In the genomic region with DNA sequence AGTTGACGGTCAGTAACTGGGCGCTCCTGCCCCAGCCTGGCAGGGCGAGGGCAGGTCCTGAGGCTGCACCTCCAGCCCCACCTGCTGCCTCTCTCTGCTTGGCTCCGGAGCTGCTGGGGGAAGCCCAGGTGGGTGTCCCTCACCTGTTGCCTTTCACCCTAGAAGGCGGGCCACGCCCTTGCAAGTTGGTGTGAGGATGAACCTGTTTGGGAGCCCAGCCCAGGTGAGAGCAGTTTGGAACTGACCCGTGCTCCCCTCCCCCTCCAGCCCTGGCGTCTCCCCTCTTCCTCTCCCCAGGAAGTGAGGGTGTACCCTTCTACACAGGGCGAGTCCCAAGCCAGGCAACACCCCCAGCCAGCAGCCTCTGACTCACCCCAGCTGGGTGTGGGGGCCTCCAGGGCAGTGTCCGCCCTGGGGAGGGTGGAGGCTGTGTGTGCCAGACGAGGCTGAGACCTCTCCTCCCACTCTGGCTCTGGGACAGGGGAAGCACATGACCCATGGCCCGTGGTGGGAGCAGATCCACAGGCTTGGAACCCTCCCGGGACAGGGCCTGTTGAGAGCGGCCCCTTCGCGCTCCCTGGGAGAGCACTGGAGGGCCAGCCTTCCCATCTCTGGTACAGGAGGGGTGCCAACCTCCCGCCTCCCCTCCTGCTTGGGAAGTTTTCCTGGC, we compare ENCODE assay signal across 8 cellular contexts. TPM values are rescaled to one million over a fixed set of nuclear protein-coding genes. Genes with fewer than 3 reads are reported as not detected.
DNase-seq lines count a peak whose midpoint lies in the region; ATAC-seq and TF ChIP-seq lines count a peak whose summit lies in the region.

No MANE protein-coding gene starts in this region.

- H3K27ac ChIP-seq in body of pancreas: peak overlapping the region; percentile 82 to 89 (median 84)

- H3K36me3 Mint-ChIP-seq in stimulated activated memory B cell treated with anti-CD40 and anti-IgM and Interleukin-4, amounts not matched to agents 10 μg/mL and 1 μg/mL and 100 μg/mL, for 72 hours: peaks cover 36% of the 10 kb centered on the region
- H3K36me3 Mint-ChIP-seq in progenitor cell of endocrine pancreas (ENCODE audit: insufficient read depth): peaks cover 9% of the 10 kb centered on the region

- TF ChIP-seq POLR2A in body of pancreas (IDR thresholded peaks at IDR 0.05) (peak in 2 of 3 donors; percentile 37 to 42), GM18505 (IDR thresholded peaks at IDR 0.05; ENCODE audit: borderline replicate concordance, extremely low read depth, insufficient read depth, insufficient read length) (no peak)

- peak; percentile 90 for ATAC-seq in body of pancreas
- ATAC-seq in stimulated activated memory B cell treated with anti-CD40 and anti-IgM and Interleukin-4, amounts not matched to agents 10 μg/mL and 1 μg/mL and 100 μg/mL, for 72 hours: peak; percentile 48
- no peak for ATAC-seq in GM18505 (IDR thresholded peaks at IDR 0.05; ENCODE audit: unreplicated experiment)

- H3K27me3 ChIP-seq in body of pancreas: no peaks in the 10 kb centered on the region

- peaks cover 0 to 2% of the 10 kb centered on the region in 2 donors for H3K36me3 ChIP-seq in body of pancreas (replicated peaks in 1 of 2; ENCODE audit: insufficient read depth in 1 of 2, low read depth in 2 of 2)

- H3K4me3 Mint-ChIP-seq in stimulated activated memory B cell treated with anti-CD40 and anti-IgM and Interleukin-4, amounts not matched to agents 10 μg/mL and 1 μg/mL and 100 μg/mL, for 72 hours: no peak overlapping the region
- H3K4me3 Mint-ChIP-seq in progenitor cell of endocrine pancreas (ENCODE audit: low read depth): no peak overlapping the region

- peaks cover 22% of the 10 kb centered on the region for H3K4me1 ChIP-seq in body of pancreas

- no peaks in the 10 kb centered on the region for H3K27me3 Mint-ChIP-seq in stimulated activated memory B cell treated with anti-CD40 and anti-IgM and Interleukin-4, amounts not matched to agents 10 μg/mL and 1 μg/mL and 100 μg/mL, for 72 hours
- H3K27me3 Mint-ChIP-seq in progenitor cell of endocrine pancreas: no peaks in the 10 kb centered on the region

- no peak overlapping the region for H3K27ac Mint-ChIP-seq in stimulated activated memory B cell treated with anti-CD40 and anti-IgM and Interleukin-4, amounts not matched to agents 10 μg/mL and 1 μg/mL and 100 μg/mL, for 72 hours
- no peak overlapping the region for H3K27ac Mint-ChIP-seq in progenitor cell of endocrine pancreas

- DNase-seq in activated T-cell treated with anti-CD3 and anti-CD28 coated beads for 1 hour (ENCODE audit: low read depth) (peak; percentile 17), body of pancreas (peak; percentile 71 to 91 (median 86)), iris pigment epithelial cell (ENCODE audit: low read depth) (peak; percentile 87), progenitor cell of endocrine pancreas (ENCODE audit: low spot score, unreplicated experiment) (no peak), HuH-7 (ENCODE audit: low spot score) (no peak)
- DNase-seq in activated T-cell treated with anti-CD3 and anti-CD28 coated beads, Interleukin-2, amount 50 U/mL, for 1 hour: no peak

- no peaks in the 10 kb centered on the region for H3K9me3 ChIP-seq in body of pancreas

- H3K4me3 ChIP-seq in body of pancreas: no peak overlapping the region

- no peak for TF ChIP-seq CTCF in body of pancreas (IDR thresholded peaks at IDR 0.05)
- TF ChIP-seq CTCF in progenitor cell of endocrine pancreas (IDR thresholded peaks at IDR 0.05; ENCODE audit: unreplicated experiment): no peak

- intact Hi-C loops in body of pancreas (cut with DNase I): no loop called here

- WGBS in body of pancreas, 2 donors: 20 to 48% methylated on average over 1 to 17 of the region's 17 CpGs

- peaks cover 30% of the 10 kb centered on the region for H3K4me1 Mint-ChIP-seq in stimulated activated memory B cell treated with anti-CD40 and anti-IgM and Interleukin-4, amounts not matched to agents 10 μg/mL and 1 μg/mL and 100 μg/mL, for 72 hours
- no peaks in the 10 kb centered on the region for H3K4me1 Mint-ChIP-seq in progenitor cell of endocrine pancreas (ENCODE audit: low read depth)

- no peaks in the 10 kb centered on the region for H3K9me3 Mint-ChIP-seq in stimulated activated memory B cell treated with anti-CD40 and anti-IgM and Interleukin-4, amounts not matched to agents 10 μg/mL and 1 μg/mL and 100 μg/mL, for 72 hours
- H3K9me3 Mint-ChIP-seq in progenitor cell of endocrine pancreas (ENCODE audit: low read depth): no peaks in the 10 kb centered on the region

RNA-seq across cellular contexts. Expression of a gene that starts 10.4 kb away (rescaled TPM):
- total RNA-seq in body of pancreas: 10 to 100 TPM; 21.0 to 23.7 TPM
- total RNA-seq in progenitor cell of endocrine pancreas: 38.2 and 38.8 TPM in 2 replicates

RNA-seq across cellular contexts. Expression of a gene that starts 10.6 kb away (rescaled TPM):
- 1 to 10 TPM; 2.6 to 4.3 TPM for total RNA-seq in body of pancreas
- 11.5 and 11.7 TPM in 2 replicates for total RNA-seq in progenitor cell of endocrine pancreas

RNA-seq across cellular contexts. Expression of a gene that starts 28.4 kb away (rescaled TPM):
- 10 to 100 TPM; 48.8 to 65.3 TPM for total RNA-seq in body of pancreas
- total RNA-seq in progenitor cell of endocrine pancreas: 19.9 and 21.3 TPM in 2 replicates

RNA-seq across cellular contexts. Expression of a gene that starts 55.0 kb away (rescaled TPM):
- 10 to 100 TPM in 1 of 2 donors, 1 to 10 TPM in 1; 8.0 to 12.2 TPM for total RNA-seq in body of pancreas
- 15.5 and 16.3 TPM in 2 replicates for total RNA-seq in progenitor cell of endocrine pancreas

RNA-seq across cellular contexts. Expression of a gene that starts 55.1 kb away (rescaled TPM):
- 10 to 100 TPM; 15.2 to 18.9 TPM for total RNA-seq in body of pancreas
- 68.3 and 74.8 TPM in 2 replicates for total RNA-seq in progenitor cell of endocrine pancreas

Comparison
In these comparisons a context has a peak if more than half of its experiments do, and no peak if none do; other contexts are left out.
1. DNase-seq: peak in activated T-cell treated with anti-CD3 and anti-CD28 coated beads for 1 hour (single experiment), body of pancreas (4 of 4) and iris pigment epithelial cell (single experiment); none in activated T-cell treated with anti-CD3 and anti-CD28 coated beads, Interleukin-2, amount 50 U/mL, for 1 hour (single experiment), progenitor cell of endocrine pancreas (single experiment) and HuH-7 (single experiment).